Comparison of ENCODE assay signal across 11 cellular contexts in genomic region chr2:1628893-1629292, GRCh38.
A peak's percentile ranks its signal among the peaks of the same experiment; 100 is the strongest.
DNase-seq lines count a peak whose midpoint lies in the region; ATAC-seq and TF ChIP-seq lines count a peak whose summit lies in the region.
"Had no signal": no experiment of that assay in that cellular context is flagged by ENCODE, and none has a peak within 500 bp of the region (broad histone marks: within the 10 kb centered on the region; RNA-seq: fewer than 3 reads in every experiment).

No MANE protein-coding gene starts in this region.

- H3K4me1 Mint-ChIP-seq in MCF 10A (ENCODE audit: insufficient read depth, unreplicated experiment): peaks cover 50% of the 10 kb centered on the region

- peak; percentile 77 for DNase-seq in M059J (ENCODE audit: low read depth)
- peak; percentile 98 for DNase-seq in MCF 10A (ENCODE audit: unreplicated experiment)
- DNase-seq in left cardiac atrium: peak; percentile 74
- peak; percentile 25 for DNase-seq in stomach
- no peak for DNase-seq in SHP77 treated with DMSO at 0.1 percent for 48 hours (lab: John Stamatoyannopoulos, UW)
- DNase-seq in NCI-H774 (lab: John Stamatoyannopoulos, UW): no peak
- DNase-seq in activated CD4-positive, alpha-beta T cell treated with anti-CD3 and anti-CD28 coated beads for 1 hour: no peak
- DNase-seq: DMS 273 treated with DMSO at 0.1 percent for 48 hours, NCI-H526 treated with DMSO at 0.1 percent for 48 hours had no signal

- H3K4me3 ChIP-seq in stomach: no peak overlapping the region
- H3K4me3 ChIP-seq: skin epidermis had no signal

- no peaks in the 10 kb centered on the region for H3K27me3 Mint-ChIP-seq in MCF 10A (ENCODE audit: insufficient read depth, unreplicated experiment)

- ATAC-seq in left cardiac atrium: peak; percentile 31 to 60
- no peak for ATAC-seq in GM19452 (IDR thresholded peaks at IDR 0.05; ENCODE audit: unreplicated experiment)

- intact Hi-C loops in MCF 10A (cut with micrococcal nuclease) (no loop called here), left cardiac atrium (cut with DNase I) (no loop called here), stomach (cut with DNase I; ENCODE audit: low total_unique reads) (no loop called here)

- peak overlapping the region in 1 of 5 donors; percentile 37 for H3K27ac ChIP-seq in stomach

- H3K4me3 Mint-ChIP-seq in MCF 10A (ENCODE audit: unreplicated experiment): peak overlapping the region; percentile 17

- peaks cover 0 to 28% (median 8%) of the 10 kb centered on the region in 4 donors for H3K36me3 ChIP-seq in stomach

- peak overlapping the region; percentile 44 for H3K27ac Mint-ChIP-seq in MCF 10A (ENCODE audit: low read depth, unreplicated experiment)

- no peak for TF ChIP-seq EP300 in stomach (IDR thresholded peaks at IDR 0.05)

- no TSS peak for BruUV-seq in MCF 10A (replicated peaks; lab: Mats Ljungman, UMichigan)

- CTCF ChIA-PET in MCF 10A (lab: Yijun Ruan, JAX): interaction anchor here (0.7 to 3.7 kb wide), 3 partner anchors 13 to 121 kb away, joined by 3 to 15 read pairs (median 5); no protein-coding TSS in a partner anchor

- no peak for TF ChIP-seq POLR2A in stomach (IDR thresholded peaks at IDR 0.05)

- POLR2A ChIA-PET in MCF 10A (lab: Yijun Ruan, JAX): interaction anchor here (0.5 to 2.3 kb wide), 13 partner anchors 11 to 1484 kb away, joined by 3 to 8 read pairs (median 3); no protein-coding TSS in a partner anchor

- peaks cover 29% of the 10 kb centered on the region for H3K36me3 Mint-ChIP-seq in MCF 10A (ENCODE audit: insufficient read depth, unreplicated experiment)

- peaks cover 0 to 1% (median 0%) of the 10 kb centered on the region in 3 donors for H3K27me3 ChIP-seq in stomach

- no peak for TF ChIP-seq CTCF in MCF 10A (IDR thresholded peaks at IDR 0.05; ENCODE audit: unreplicated experiment)
- TF ChIP-seq CTCF in stomach (IDR thresholded peaks at IDR 0.05): no peak

- peaks cover 0 to 7% (median 3%) of the 10 kb centered on the region in 4 donors for H3K4me1 ChIP-seq in stomach

- peaks cover 0 to 5% (median 2%) of the 10 kb centered on the region in 4 donors for H3K9me3 ChIP-seq in stomach

- 9 to 51% (median 17%) methylated on average over 2 of the region's 2 CpGs for WGBS in stomach, 5 donors

- H3K9me3 Mint-ChIP-seq in MCF 10A (ENCODE audit: unreplicated experiment): no peaks in the 10 kb centered on the region

Comparison
In these comparisons a context has a peak if more than half of its experiments do, and no peak if none do; other contexts are left out.
1. DNase-seq: peak in M059J (single experiment), MCF 10A (single experiment), left cardiac atrium (single experiment) and stomach (single experiment); none in SHP77 treated with DMSO at 0.1 percent for 48 hours (single experiment), NCI-H774 (single experiment) and activated CD4-positive, alpha-beta T cell treated with anti-CD3 and anti-CD28 coated beads for 1 hour (single experiment).